22 cellular contexts compared by ENCODE assay signal in the genomic region with DNA sequence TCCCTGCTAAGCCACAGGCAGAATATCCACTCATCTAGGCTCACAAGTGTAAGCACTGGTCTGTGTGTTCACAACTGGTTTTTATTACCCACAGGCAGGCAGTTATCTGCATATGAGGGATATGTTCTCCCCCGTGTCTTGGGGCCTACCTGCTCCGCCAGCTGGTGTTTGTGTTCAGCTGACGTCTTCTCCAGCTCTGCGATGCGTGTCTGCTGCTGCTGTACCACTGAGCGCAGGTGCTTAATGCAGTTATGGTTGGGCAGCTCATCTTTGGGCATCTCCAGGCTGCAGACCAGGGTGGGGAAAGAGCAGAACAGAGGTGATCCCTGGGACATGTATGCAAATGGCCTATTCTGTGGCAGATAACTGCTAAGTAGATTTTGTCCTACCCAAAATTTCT. TPM values are rescaled to one million over a fixed set of nuclear protein-coding genes. Genes with fewer than 3 reads are reported as not detected.
DNase-seq lines count a peak whose midpoint lies in the region; ATAC-seq and TF ChIP-seq lines count a peak whose summit lies in the region.
"Had no signal": no experiment of that assay in that cellular context is flagged by ENCODE, and none has a peak within 500 bp of the region (broad histone marks: within the 10 kb centered on the region; RNA-seq: fewer than 3 reads in every experiment).

No MANE protein-coding gene starts in this region.

- H3K27ac Mint-ChIP-seq in HFFc6 (peak overlapping the region; percentile 50), T-helper 17 cell (peak overlapping the region; percentile 72), memory B cell (peak overlapping the region; percentile 93)
- H3K27ac Mint-ChIP-seq: activated naive CD4-positive, alpha-beta T cell treated with anti-CD3 and anti-CD28 coated beads, Interleukin-2, amount 10 ng/mL, durations not matched to agents 7 days and 5 days; activated T-helper 1 cell treated with anti-CD3 and anti-CD28 coated beads, Interleukin-12 subunit alpha, Interleukin-12 subunit beta, Interleukin-2, Interleukin-4 antibody, amounts not matched to agents 30 ng/mL and 10 ng/mL and 1 ng/mL, durations not matched to agents 14 hours and 24 hours and 36 hours; stimulated activated naive CD8-positive, alpha-beta T cell treated with anti-CD3 and anti-CD28 coated beads, Interleukin-15, Interleukin-2, amounts not matched to agents 100 ng/mL and 50 ng/mL, for 24 hours had no signal

- H3K27me3 Mint-ChIP-seq in HFFc6 (ENCODE audit: insufficient read depth) (peaks cover 4% of the 10 kb centered on the region), T-helper 17 cell (no peaks in the 10 kb centered on the region), memory B cell (no peaks in the 10 kb centered on the region)
- H3K27me3 Mint-ChIP-seq: activated naive CD4-positive, alpha-beta T cell treated with anti-CD3 and anti-CD28 coated beads, Interleukin-2, amount 10 ng/mL, durations not matched to agents 7 days and 5 days; stimulated activated naive CD8-positive, alpha-beta T cell treated with anti-CD3 and anti-CD28 coated beads, Interleukin-15, Interleukin-2, amounts not matched to agents 100 ng/mL and 50 ng/mL, for 24 hours had no signal

- DNase-seq in HFFc6 (no peak), T-helper 17 cell (no peak), memory B cell (ENCODE audit: low spot score in 2 of 2) (peak; percentile 39 to 62), DMS79 (lab: John Stamatoyannopoulos, UW) (no peak), midbrain (lab: John Stamatoyannopoulos, UW) (no peak), DMS53 (lab: John Stamatoyannopoulos, UW) (no peak)
- DNase-seq: activated CD4-positive, alpha-beta T cell treated with anti-CD3 and anti-CD28 coated beads, Interleukin-2, amount 50 U/mL, for 1 hour; activated naive CD4-positive, alpha-beta T cell treated with anti-CD3 and anti-CD28 coated beads, Interleukin-2, amount 10 ng/mL, durations not matched to agents 7 days and 5 days; anterior cingulate cortex; caudate nucleus; islet precursor cell; NCI-H1048; NCI-H1694 treated with DMSO at 0.1 percent for 48 hours; NCI-H69; WERI-Rb-1 had no signal

- H3K4me3 Mint-ChIP-seq in HFFc6 (no peak overlapping the region), T-helper 17 cell (no peak overlapping the region), memory B cell (no peak overlapping the region)
- H3K4me3 Mint-ChIP-seq: activated naive CD4-positive, alpha-beta T cell treated with anti-CD3 and anti-CD28 coated beads, Interleukin-2, amount 10 ng/mL, durations not matched to agents 7 days and 5 days; activated T-helper 1 cell treated with anti-CD3 and anti-CD28 coated beads, Interleukin-12 subunit alpha, Interleukin-12 subunit beta, Interleukin-2, Interleukin-4 antibody, amounts not matched to agents 30 ng/mL and 10 ng/mL and 1 ng/mL, durations not matched to agents 14 hours and 24 hours and 36 hours; neural crest cell; stimulated activated naive CD8-positive, alpha-beta T cell treated with anti-CD3 and anti-CD28 coated beads, Interleukin-15, Interleukin-2, amounts not matched to agents 100 ng/mL and 50 ng/mL, for 24 hours had no signal

- H3K4me1 Mint-ChIP-seq in HFFc6 (ENCODE audit: low read depth) (peaks cover 24% of the 10 kb centered on the region), T-helper 17 cell (peaks cover 15% of the 10 kb centered on the region), memory B cell (peaks cover 25% of the 10 kb centered on the region)
- H3K4me1 Mint-ChIP-seq: activated naive CD4-positive, alpha-beta T cell treated with anti-CD3 and anti-CD28 coated beads, Interleukin-2, amount 10 ng/mL, durations not matched to agents 7 days and 5 days; neural crest cell had no signal

- TF ChIP-seq CTCF in HFFc6 (IDR thresholded peaks at IDR 0.05): no peak

- H3K9me3 Mint-ChIP-seq in HFFc6 (no peaks in the 10 kb centered on the region), memory B cell (no peaks in the 10 kb centered on the region)
- H3K9me3 Mint-ChIP-seq: activated naive CD4-positive, alpha-beta T cell treated with anti-CD3 and anti-CD28 coated beads, Interleukin-2, amount 10 ng/mL, durations not matched to agents 7 days and 5 days; activated T-helper 1 cell treated with anti-CD3 and anti-CD28 coated beads, Interleukin-12 subunit alpha, Interleukin-12 subunit beta, Interleukin-2, Interleukin-4 antibody, amounts not matched to agents 30 ng/mL and 10 ng/mL and 1 ng/mL, durations not matched to agents 14 hours and 24 hours and 36 hours; neural crest cell; stimulated activated naive CD8-positive, alpha-beta T cell treated with anti-CD3 and anti-CD28 coated beads, Interleukin-15, Interleukin-2, amounts not matched to agents 100 ng/mL and 50 ng/mL, for 24 hours had no signal

- H3K9me3 ChIP-seq in T-helper 17 cell (ENCODE audit: control insufficient read depth, low read length, poor library complexity, severe bottlenecking): no peaks in the 10 kb centered on the region

- ATAC-seq in T-helper 17 cell: peak; percentile 50
- peak; percentile 95 for ATAC-seq in memory B cell (ENCODE audit: low read depth)
- ATAC-seq: sciatic nerve had no signal

- H3K36me3 Mint-ChIP-seq in HFFc6 (ENCODE audit: low read depth) (peaks cover 43% of the 10 kb centered on the region), T-helper 17 cell (ENCODE audit: low read depth) (peaks cover 11% of the 10 kb centered on the region), memory B cell (peaks cover 32% of the 10 kb centered on the region)

RNA-seq across cellular contexts. Expression of a gene that starts 13.7 kb away (rescaled TPM):
- total RNA-seq in HFFc6 (2021; fragmentation: NEBNext Ultra II Directional; extraction: Animal tissue kit (Norgen Biotek cat#: 25700)): 100 to 1,000 TPM in 1 of 6 experiments, 10 to 100 TPM in 5; 65.9 to 103 (median 71.2) TPM
- total RNA-seq in T-helper 17 cell: 10 to 100 TPM; 35.5 to 37.4 TPM

RNA-seq across cellular contexts. Expression of a gene that starts 16.1 kb away (rescaled TPM):
- total RNA-seq in HFFc6 (2021; fragmentation: NEBNext Ultra II Directional; extraction: Animal tissue kit (Norgen Biotek cat#: 25700)): 10 to 100 TPM; 46.8 to 53.6 (median 49.4) TPM
- total RNA-seq in T-helper 17 cell: 10 to 100 TPM; 12.5 to 19.4 TPM

RNA-seq across cellular contexts. Expression of a gene that starts 18.7 kb away (rescaled TPM):
- total RNA-seq in HFFc6 (2021; fragmentation: NEBNext Ultra II Directional; extraction: Animal tissue kit (Norgen Biotek cat#: 25700)): 10 to 100 TPM; 72.1 to 99.8 (median 87.1) TPM
- 100 to 1,000 TPM; 130 to 138 TPM for total RNA-seq in T-helper 17 cell

RNA-seq across cellular contexts. Expression of a gene that starts 21.8 kb away (rescaled TPM):
- under 1 TPM in 1 of 6 experiments, not detected in 5; 0.10 TPM for total RNA-seq in HFFc6 (2021; fragmentation: NEBNext Ultra II Directional; extraction: Animal tissue kit (Norgen Biotek cat#: 25700))
- total RNA-seq in T-helper 17 cell: not detected
- total RNA-seq: A673, glomerular endothelial cell, lower leg skin had no signal

RNA-seq across cellular contexts. Expression of a gene that starts 49.9 kb away (rescaled TPM):
- total RNA-seq in HFFc6 (2021; fragmentation: NEBNext Ultra II Directional; extraction: Animal tissue kit (Norgen Biotek cat#: 25700)): 1,000 to 10,000 TPM; 2,668 to 3,384 (median 3,141) TPM
- 100 to 1,000 TPM; 741 to 784 TPM for total RNA-seq in T-helper 17 cell

Comparison
In these comparisons a context has a peak if more than half of its experiments do, and no peak if none do; other contexts are left out.
1. DNase-seq: peak in memory B cell (2 of 2); none in HFFc6 (single experiment), T-helper 17 cell (0 of 3), DMS79 (single experiment), midbrain (single experiment) and DMS53 (single experiment).
2. Peak in every context shown above with its lines, with median percentiles within 50 percentile points of each other: H3K27ac Mint-ChIP-seq.